2 cellular contexts compared by ENCODE assay signal in genomic region chr12:120228041-120228290, GRCh38.
TF ChIP-seq lines count a peak whose summit lies in the region.

No MANE protein-coding gene starts in this region.

TF ChIP-seq in SK-N-SH, 30 proteins besides CTCF, POLR2A, EP300 and RAD21 (continued from another document):
- TF ChIP-seq USF2 (IDR thresholded peaks at IDR 0.05; ENCODE audit: borderline replicate concordance, low read depth, low read length) (no peak), CHD2 (IDR thresholded peaks at IDR 0.05; ENCODE audit: low read length, partially characterized antibody) (no peak), RXRA (IDR thresholded peaks at IDR 0.05; ENCODE audit: borderline replicate concordance, low read depth) (no peak), JUND (IDR thresholded peaks at IDR 0.05) (no peak)
- TF ChIP-seq, protein P1, sequence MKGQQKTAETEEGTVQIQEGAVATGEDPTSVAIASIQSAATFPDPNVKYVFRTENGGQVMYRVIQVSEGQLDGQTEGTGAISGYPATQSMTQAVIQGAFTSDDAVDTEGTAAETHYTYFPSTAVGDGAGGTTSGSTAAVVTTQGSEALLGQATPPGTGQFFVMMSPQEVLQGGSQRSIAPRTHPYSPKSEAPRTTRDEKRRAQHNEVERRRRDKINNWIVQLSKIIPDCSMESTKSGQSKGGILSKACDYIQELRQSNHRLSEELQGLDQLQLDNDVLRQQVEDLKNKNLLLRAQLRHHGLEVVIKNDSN (IDR thresholded peaks at IDR 0.05; ENCODE audit: borderline replicate concordance, low read depth) = no peak

TF ChIP-seq in SK-N-SH treated with all-trans-retinoic acid at 6 μM for 48 hours, 23 proteins besides CTCF, POLR2A, EP300 and RAD21 (continued from another document):
- TF ChIP-seq TOX (CRISPR knock-in tag; IDR thresholded peaks at IDR 0.05; ENCODE audit: borderline replicate concordance) (no peak), RARB (CRISPR knock-in tag; IDR thresholded peaks at IDR 0.05) (no peak), OSR1 (CRISPR knock-in tag; IDR thresholded peaks at IDR 0.05) (no peak), POU6F1 (CRISPR knock-in tag; IDR thresholded peaks at IDR 0.05; ENCODE audit: borderline replicate concordance, low read depth) (no peak)
- TF ChIP-seq, protein P2, sequence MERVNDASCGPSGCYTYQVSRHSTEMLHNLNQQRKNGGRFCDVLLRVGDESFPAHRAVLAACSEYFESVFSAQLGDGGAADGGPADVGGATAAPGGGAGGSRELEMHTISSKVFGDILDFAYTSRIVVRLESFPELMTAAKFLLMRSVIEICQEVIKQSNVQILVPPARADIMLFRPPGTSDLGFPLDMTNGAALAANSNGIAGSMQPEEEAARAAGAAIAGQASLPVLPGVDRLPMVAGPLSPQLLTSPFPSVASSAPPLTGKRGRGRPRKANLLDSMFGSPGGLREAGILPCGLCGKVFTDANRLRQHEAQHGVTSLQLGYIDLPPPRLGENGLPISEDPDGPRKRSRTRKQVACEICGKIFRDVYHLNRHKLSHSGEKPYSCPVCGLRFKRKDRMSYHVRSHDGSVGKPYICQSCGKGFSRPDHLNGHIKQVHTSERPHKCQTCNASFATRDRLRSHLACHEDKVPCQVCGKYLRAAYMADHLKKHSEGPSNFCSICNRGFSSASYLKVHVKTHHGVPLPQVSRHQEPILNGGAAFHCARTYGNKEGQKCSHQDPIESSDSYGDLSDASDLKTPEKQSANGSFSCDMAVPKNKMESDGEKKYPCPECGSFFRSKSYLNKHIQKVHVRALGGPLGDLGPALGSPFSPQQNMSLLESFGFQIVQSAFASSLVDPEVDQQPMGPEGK (CRISPR knock-in tag; IDR thresholded peaks at IDR 0.05; ENCODE audit: borderline replicate concordance) = no peak
